ENCODE assay signal across 1 cellular context in the genomic region with DNA sequence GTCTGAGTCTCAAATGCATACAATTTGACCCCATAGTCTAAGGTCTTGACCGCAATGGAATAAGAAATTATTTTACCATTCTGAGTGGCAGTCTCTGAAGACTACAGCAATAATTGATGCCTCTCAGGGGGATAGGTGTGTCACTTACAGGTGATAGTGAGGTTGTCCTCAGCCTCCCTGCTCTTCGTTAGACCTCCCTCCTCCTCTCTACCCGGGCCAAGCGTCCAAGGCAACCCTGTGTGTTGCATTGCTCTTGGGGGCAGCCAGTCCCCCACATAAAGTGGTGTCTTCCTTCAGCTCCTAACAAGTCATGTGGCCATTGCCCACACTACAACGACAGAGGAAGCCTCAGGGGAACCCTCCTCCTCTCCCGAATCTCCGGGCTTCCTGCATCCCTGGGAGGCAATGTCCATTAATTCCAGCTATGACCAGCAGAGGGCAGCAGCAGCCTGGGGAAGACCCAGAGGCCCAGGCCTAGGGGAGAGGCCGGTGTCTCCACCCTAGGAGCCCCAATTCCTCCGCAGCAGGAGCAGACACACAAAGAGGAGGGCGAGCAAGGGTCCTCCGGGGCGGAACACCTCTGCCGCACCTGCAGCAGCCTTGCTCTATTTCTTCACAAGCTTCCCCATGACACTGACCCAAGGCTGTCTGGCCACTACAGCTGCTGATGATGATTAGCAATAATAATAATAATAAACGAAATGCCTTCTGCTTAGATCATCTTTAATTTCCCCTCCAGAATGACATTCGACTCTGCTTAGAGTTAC.
TF ChIP-seq lines count a peak whose summit lies in the region.

No MANE protein-coding gene starts in this region.

TF ChIP-seq in GM23338, 12 proteins besides CTCF, POLR2A, EP300 and RAD21 (continued from another document):
- TF ChIP-seq, protein P1, sequence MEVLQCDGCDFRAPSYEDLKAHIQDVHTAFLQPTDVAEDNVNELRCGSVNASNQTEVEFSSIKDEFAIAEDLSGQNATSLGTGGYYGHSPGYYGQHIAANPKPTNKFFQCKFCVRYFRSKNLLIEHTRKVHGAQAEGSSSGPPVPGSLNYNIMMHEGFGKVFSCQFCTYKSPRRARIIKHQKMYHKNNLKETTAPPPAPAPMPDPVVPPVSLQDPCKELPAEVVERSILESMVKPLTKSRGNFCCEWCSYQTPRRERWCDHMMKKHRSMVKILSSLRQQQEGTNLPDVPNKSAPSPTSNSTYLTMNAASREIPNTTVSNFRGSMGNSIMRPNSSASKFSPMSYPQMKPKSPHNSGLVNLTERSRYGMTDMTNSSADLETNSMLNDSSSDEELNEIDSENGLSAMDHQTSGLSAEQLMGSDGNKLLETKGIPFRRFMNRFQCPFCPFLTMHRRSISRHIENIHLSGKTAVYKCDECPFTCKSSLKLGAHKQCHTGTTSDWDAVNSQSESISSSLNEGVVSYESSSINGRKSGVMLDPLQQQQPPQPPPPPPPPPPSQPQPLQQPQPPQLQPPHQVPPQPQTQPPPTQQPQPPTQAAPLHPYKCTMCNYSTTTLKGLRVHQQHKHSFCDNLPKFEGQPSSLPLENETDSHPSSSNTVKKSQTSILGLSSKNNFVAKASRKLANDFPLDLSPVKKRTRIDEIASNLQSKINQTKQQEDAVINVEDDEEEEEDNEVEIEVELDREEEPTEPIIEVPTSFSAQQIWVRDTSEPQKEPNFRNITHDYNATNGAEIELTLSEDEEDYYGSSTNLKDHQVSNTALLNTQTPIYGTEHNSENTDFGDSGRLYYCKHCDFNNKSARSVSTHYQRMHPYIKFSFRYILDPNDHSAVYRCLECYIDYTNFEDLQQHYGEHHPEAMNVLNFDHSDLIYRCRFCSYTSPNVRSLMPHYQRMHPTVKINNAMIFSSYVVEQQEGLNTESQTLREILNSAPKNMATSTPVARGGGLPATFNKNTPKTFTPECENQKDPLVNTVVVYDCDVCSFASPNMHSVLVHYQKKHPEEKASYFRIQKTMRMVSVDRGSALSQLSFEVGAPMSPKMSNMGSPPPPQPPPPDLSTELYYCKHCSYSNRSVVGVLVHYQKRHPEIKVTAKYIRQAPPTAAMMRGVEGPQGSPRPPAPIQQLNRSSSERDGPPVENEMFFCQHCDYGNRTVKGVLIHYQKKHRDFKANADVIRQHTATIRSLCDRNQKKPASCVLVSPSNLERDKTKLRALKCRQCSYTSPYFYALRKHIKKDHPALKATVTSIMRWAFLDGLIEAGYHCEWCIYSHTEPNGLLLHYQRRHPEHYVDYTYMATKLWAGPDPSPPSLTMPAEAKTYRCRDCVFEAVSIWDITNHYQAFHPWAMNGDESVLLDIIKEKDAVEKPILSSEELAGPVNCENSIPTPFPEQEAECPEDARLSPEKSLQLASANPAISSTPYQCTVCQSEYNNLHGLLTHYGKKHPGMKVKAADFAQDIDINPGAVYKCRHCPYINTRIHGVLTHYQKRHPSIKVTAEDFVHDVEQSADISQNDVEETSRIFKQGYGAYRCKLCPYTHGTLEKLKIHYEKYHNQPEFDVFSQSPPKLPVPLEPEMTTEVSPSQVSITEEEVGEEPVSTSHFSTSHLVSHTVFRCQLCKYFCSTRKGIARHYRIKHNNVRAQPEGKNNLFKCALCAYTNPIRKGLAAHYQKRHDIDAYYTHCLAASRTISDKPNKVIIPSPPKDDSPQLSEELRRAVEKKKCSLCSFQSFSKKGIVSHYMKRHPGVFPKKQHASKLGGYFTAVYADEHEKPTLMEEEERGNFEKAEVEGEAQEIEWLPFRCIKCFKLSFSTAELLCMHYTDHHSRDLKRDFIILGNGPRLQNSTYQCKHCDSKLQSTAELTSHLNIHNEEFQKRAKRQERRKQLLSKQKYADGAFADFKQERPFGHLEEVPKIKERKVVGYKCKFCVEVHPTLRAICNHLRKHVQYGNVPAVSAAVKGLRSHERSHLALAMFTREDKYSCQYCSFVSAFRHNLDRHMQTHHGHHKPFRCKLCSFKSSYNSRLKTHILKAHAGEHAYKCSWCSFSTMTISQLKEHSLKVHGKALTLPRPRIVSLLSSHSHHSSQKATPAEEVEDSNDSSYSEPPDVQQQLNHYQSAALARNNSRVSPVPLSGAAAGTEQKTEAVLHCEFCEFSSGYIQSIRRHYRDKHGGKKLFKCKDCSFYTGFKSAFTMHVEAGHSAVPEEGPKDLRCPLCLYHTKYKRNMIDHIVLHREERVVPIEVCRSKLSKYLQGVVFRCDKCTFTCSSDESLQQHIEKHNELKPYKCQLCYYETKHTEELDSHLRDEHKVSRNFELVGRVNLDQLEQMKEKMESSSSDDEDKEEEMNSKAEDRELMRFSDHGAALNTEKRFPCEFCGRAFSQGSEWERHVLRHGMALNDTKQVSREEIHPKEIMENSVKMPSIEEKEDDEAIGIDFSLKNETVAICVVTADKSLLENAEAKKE (CRISPR knock-in tag; IDR thresholded peaks at IDR 0.05), result 0 out of 2 replicates have a peak, but pooled peaks have one; percentile 17
- TF ChIP-seq EZH2phosphoT487 (IDR thresholded peaks at IDR 0.05; ENCODE audit: unreplicated experiment), result no peak
- no peak for TF ChIP-seq POLR2AphosphoS5 (IDR thresholded peaks at IDR 0.05; ENCODE audit: low read depth)
- TF ChIP-seq, protein P2, sequence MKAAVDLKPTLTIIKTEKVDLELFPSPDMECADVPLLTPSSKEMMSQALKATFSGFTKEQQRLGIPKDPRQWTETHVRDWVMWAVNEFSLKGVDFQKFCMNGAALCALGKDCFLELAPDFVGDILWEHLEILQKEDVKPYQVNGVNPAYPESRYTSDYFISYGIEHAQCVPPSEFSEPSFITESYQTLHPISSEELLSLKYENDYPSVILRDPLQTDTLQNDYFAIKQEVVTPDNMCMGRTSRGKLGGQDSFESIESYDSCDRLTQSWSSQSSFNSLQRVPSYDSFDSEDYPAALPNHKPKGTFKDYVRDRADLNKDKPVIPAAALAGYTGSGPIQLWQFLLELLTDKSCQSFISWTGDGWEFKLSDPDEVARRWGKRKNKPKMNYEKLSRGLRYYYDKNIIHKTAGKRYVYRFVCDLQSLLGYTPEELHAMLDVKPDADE (IDR thresholded peaks at IDR 0.05), result no peak
